14 cellular contexts compared by ENCODE assay signal in the genomic region with DNA sequence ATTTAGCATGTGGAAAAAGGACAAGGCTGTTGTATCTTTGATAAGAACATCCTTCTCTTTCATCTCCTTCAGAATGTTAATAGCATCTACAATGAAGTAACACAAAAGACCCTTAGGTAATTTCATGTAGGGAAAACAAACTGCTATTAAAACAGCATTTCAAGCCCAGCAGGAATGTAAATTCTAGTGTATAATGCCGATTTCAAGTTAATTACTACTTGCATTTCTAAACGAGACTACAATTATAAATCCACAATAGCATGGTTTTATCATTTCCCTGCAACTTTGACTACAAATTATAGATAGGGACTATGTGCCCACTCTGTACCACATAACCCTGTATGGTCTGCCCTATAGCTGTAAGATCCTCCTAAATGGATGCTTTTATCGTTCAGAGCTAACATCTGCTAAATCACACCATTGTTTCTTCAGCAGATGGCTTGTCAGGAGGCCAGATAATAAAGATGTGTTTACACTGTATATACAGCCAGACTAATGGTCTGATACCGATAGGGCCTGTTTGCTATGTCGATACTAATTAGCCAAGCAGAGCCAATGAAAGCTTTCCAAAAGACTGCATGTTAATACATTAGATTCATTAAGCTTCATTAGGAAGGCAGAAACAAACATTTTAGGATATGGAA. TPM values are rescaled to one million over a fixed set of nuclear protein-coding genes. Genes with fewer than 3 reads are reported as not detected.
DNase-seq lines count a peak whose midpoint lies in the region; ATAC-seq and TF ChIP-seq lines count a peak whose summit lies in the region.
"Had no signal": no experiment of that assay in that cellular context is flagged by ENCODE, and none has a peak within 500 bp of the region (broad histone marks: within the 10 kb centered on the region; RNA-seq: fewer than 3 reads in every experiment).

No MANE protein-coding gene starts in this region.

- no peaks in the 10 kb centered on the region for H3K9me2 ChIP-seq in Karpas-422 (replicated peaks; ENCODE audit: insufficient read depth, low read length)
- no peaks in the 10 kb centered on the region for H3K9me2 ChIP-seq in OCI-LY7 (ENCODE audit: insufficient read depth, low read length)

- no TSS peak for BruUV-seq in OCI-LY7 (replicated peaks; lab: Mats Ljungman, UMichigan)

- 36% methylated on average over 5 of the region's 5 CpGs for WGBS in prostate gland

- H3K4me2 ChIP-seq in Karpas-422 (ENCODE audit: low read depth, low read length, poor library complexity, severe bottlenecking): no peak overlapping the region
- no peak overlapping the region for H3K4me2 ChIP-seq in OCI-LY7 (ENCODE audit: low read length)

- no peak overlapping the region for H2AFZ ChIP-seq in Karpas-422 (ENCODE audit: low read length)
- H2AFZ ChIP-seq in OCI-LY7 (ENCODE audit: low read length): no peak overlapping the region

- peaks cover 80% of the 10 kb centered on the region for H3K36me3 ChIP-seq in Karpas-422 (ENCODE audit: insufficient read depth, low read length)
- H3K36me3 ChIP-seq in OCI-LY7 (ENCODE audit: insufficient read depth, low read length): peaks cover 97% of the 10 kb centered on the region
- H3K36me3 ChIP-seq in prostate gland: no peaks in the 10 kb centered on the region

- peaks cover 57% of the 10 kb centered on the region for H3K79me2 ChIP-seq in Karpas-422 (ENCODE audit: low read length)
- no peaks in the 10 kb centered on the region for H3K79me2 ChIP-seq in OCI-LY7 (ENCODE audit: insufficient read depth, low read depth, low read length)

- H3K9me3 ChIP-seq in Karpas-422 (ENCODE audit: low read length) (no peaks in the 10 kb centered on the region), OCI-LY7 (ENCODE audit: low read length) (no peaks in the 10 kb centered on the region), prostate gland (no peaks in the 10 kb centered on the region)
- H3K9me3 ChIP-seq: thyroid gland had no signal

- no peak for TF ChIP-seq POLR2A in prostate gland (IDR thresholded peaks at IDR 0.05)

- DNase-seq in COLO829 (ENCODE audit: low spot score) (peak; percentile 59), Karpas-422 (no peak), NCI-H526 (lab: John Stamatoyannopoulos, UW) (peak; percentile 79 to 85), foreskin melanocyte (peak; percentile 85), OCI-LY7 (ENCODE audit: low spot score) (no peak), prostate gland (ENCODE audit: low spot score) (no peak)
- DNase-seq: activated CD4-positive, alpha-beta T cell treated with anti-CD3 and anti-CD28 coated beads, Interleukin-2, amount 50 U/mL, for 48 hours; activated effector memory CD4-positive, alpha-beta T cell treated with anti-CD3 and anti-CD28 coated beads, Interleukin-2, amount 50 U/mL, for 16 hours; KBM-7; nucleus accumbens; T1000; thyroid gland had no signal

- peak overlapping the region; percentile 6; the same call in 1 of the 2 replicates for H3K27ac ChIP-seq in Karpas-422 (ENCODE audit: low read length)
- no peak overlapping the region for H3K27ac ChIP-seq in OCI-LY7 (ENCODE audit: low read depth, low read length, poor library complexity, severe bottlenecking)
- no peak overlapping the region for H3K27ac ChIP-seq in prostate gland
- H3K27ac ChIP-seq: thyroid gland had no signal

- no peak overlapping the region for H3K9ac ChIP-seq in Karpas-422 (ENCODE audit: low read length)

- no peaks in the 10 kb centered on the region for H4K20me1 ChIP-seq in Karpas-422 (ENCODE audit: insufficient read depth, low read depth, low read length)
- peaks cover 5% of the 10 kb centered on the region; the same call in 1 of the 2 replicates for H4K20me1 ChIP-seq in OCI-LY7 (ENCODE audit: insufficient read depth, low read length)

- no peak overlapping the region for H3K4me3 ChIP-seq in Karpas-422 (ENCODE audit: low read length)
- no peak overlapping the region for H3K4me3 ChIP-seq in OCI-LY7 (ENCODE audit: low read depth, low read length, poor library complexity, severe bottlenecking)
- H3K4me3 ChIP-seq in prostate gland: no peak overlapping the region
- H3K4me3 ChIP-seq: thyroid gland had no signal

- no peak for TF ChIP-seq CTCF in OCI-LY7 (conservative IDR thresholded peaks at IDR 0.05; ENCODE audit: low read length)
- no peak for TF ChIP-seq CTCF in prostate gland (IDR thresholded peaks at IDR 0.05)

- POLR2A ChIA-PET in OCI-LY7 (lab: Charles Lee): interaction anchor here (1.3 to 2.0 kb wide), 2 partner anchors 9 kb away, joined by 3 to 6 read pairs; no protein-coding TSS in a partner anchor

- CTCF ChIA-PET in OCI-LY7 (lab: Charles Lee; ENCODE audit: unreplicated experiment): no interaction called here

- ATAC-seq in HG02981 (IDR thresholded peaks at IDR 0.05; ENCODE audit: unreplicated experiment) (no peak), GM21825 (IDR thresholded peaks at IDR 0.05; ENCODE audit: unreplicated experiment) (no peak)

- H3K4me1 ChIP-seq in Karpas-422 (ENCODE audit: low read length) (peaks cover 35% of the 10 kb centered on the region), OCI-LY7 (ENCODE audit: insufficient read depth, low read length, poor library complexity, severe bottlenecking) (no peaks in the 10 kb centered on the region), prostate gland (replicated peaks) (no peaks in the 10 kb centered on the region)
- H3K4me1 ChIP-seq: thyroid gland had no signal

- H3K27me3 ChIP-seq in Karpas-422 (ENCODE audit: low read length) (no peaks in the 10 kb centered on the region), prostate gland (replicated peaks; ENCODE audit: insufficient read depth) (no peaks in the 10 kb centered on the region)
- H3K27me3 ChIP-seq: thyroid gland had no signal

- intact Hi-C loops in OCI-LY7 (cut with micrococcal nuclease; ENCODE audit: unreplicated experiment) (no loop called here), prostate gland (cut with DNase I) (no loop called here)

RNA-seq across cellular contexts. Expression of a gene that starts 51.9 kb away (rescaled TPM):
- total RNA-seq in Karpas-422 (2014; rRNA removed; shearing (Covaris generic); ENCODE audit: low replicate concordance): 62.9 and 82.7 TPM in 2 replicates
- total RNA-seq in OCI-LY7 (2014; rRNA removed; shearing (Covaris generic)): 64.4 and 65.4 TPM in 2 replicates
- total RNA-seq in OCI-LY7 (2022): 116 and 136 TPM in 2 replicates
- 10 to 100 TPM; 49.3 to 82.3 TPM for total RNA-seq in prostate gland

Comparison
In these comparisons a context has a peak if more than half of its experiments do, and no peak if none do; other contexts are left out.
1. DNase-seq: peak in COLO829 (single experiment), NCI-H526 (2 of 2) and foreskin melanocyte (single experiment); none in Karpas-422 (single experiment), OCI-LY7 (single experiment) and prostate gland (single experiment).